Comparison of ENCODE assay signal across 8 cellular contexts in the genomic region with DNA sequence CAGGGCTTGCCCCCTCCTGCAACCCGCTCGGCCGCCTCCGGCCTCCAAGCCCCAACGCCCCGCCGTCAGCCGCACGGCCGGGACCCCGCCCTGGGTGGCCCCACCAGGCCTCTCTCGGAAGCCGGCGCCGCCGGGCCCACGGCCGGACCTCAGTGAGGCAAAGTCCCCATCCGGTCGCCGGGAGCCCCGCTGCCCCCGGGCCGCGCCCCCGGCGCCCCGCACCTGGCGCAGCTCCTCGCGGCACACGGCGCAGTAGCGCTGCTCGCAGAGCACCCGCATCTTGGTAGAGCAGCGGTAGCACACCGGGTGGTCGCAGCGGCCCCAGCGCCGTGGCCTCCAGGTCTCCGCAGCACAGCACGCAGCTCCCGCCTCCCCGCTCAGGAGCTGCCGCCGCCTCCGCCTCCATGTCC.
DNase-seq lines count a peak whose midpoint lies in the region; ATAC-seq lines count a peak whose summit lies in the region.

No MANE protein-coding gene starts in this region.

- no peaks in the 10 kb centered on the region for H3K9me3 ChIP-seq in iPS-18c (ENCODE audit: control insufficient read depth, insufficient read depth, low read length)
- H3K9me3 ChIP-seq in subcutaneous abdominal adipose tissue (ENCODE audit: control insufficient read depth in 5 of 5, low read length in 5 of 5) = no peaks in the 10 kb centered on the region

- peak overlapping the region; percentile 95 for H3K4me3 Mint-ChIP-seq in activated naive CD4-positive, alpha-beta T cell treated with anti-CD3 and anti-CD28 coated beads, Interleukin-2, amount 50 U/mL, for 24 hours

- H3K4me1 ChIP-seq in subcutaneous abdominal adipose tissue (ENCODE audit: control insufficient read depth in 5 of 5, insufficient read depth in 5 of 5, low read length in 5 of 5) = peaks cover 17 to 58% (median 56%) of the 10 kb centered on the region in 5 donors

- peak overlapping the region; percentile 68 to 95 (median 87) for H3K9ac ChIP-seq in subcutaneous abdominal adipose tissue (ENCODE audit: low read length in 5 of 5)

- peak; percentile 77 for DNase-seq in activated effector memory CD4-positive, alpha-beta T cell treated with anti-CD3 and anti-CD28 coated beads, Interleukin-2, amount 50 U/mL, for 16 hours
- no peak for DNase-seq in activated effector memory CD4-positive, alpha-beta T cell treated with Interleukin-2 at 50 U/mL for 16 hours
- DNase-seq in stimulated activated CD4-positive, alpha-beta T cell treated with anti-CD3 and anti-CD28 coated beads, Interleukin-12 subunit alpha, Interleukin-12 subunit beta, amount 100 ng/mL, for 4 hours = no peak

- H3K9me3 Mint-ChIP-seq in activated naive CD4-positive, alpha-beta T cell treated with anti-CD3 and anti-CD28 coated beads, Interleukin-2, amount 50 U/mL, for 24 hours = no peaks in the 10 kb centered on the region

- H3K4me3 ChIP-seq in iPS-18c (ENCODE audit: insufficient read depth, low read depth, low read length) = peak overlapping the region; percentile 93
- H3K4me3 ChIP-seq in subcutaneous abdominal adipose tissue (ENCODE audit: low read depth in 1 of 5, low read length in 5 of 5) = peak overlapping the region in 4 of 5 donors; percentile 72 to 79 (median 75)

- H3K27me3 Mint-ChIP-seq in activated naive CD4-positive, alpha-beta T cell treated with anti-CD3 and anti-CD28 coated beads, Interleukin-2, amount 50 U/mL, for 24 hours = no peaks in the 10 kb centered on the region

- no peak overlapping the region for H3K27ac Mint-ChIP-seq in activated naive CD4-positive, alpha-beta T cell treated with anti-CD3 and anti-CD28 coated beads, Interleukin-2, amount 50 U/mL, for 24 hours

- H3K27ac ChIP-seq in subcutaneous abdominal adipose tissue (ENCODE audit: low read depth, low read length) = peak overlapping the region; percentile 79

- peaks cover 36% of the 10 kb centered on the region for H3K4me1 Mint-ChIP-seq in activated naive CD4-positive, alpha-beta T cell treated with anti-CD3 and anti-CD28 coated beads, Interleukin-2, amount 50 U/mL, for 24 hours

- peaks cover 2% of the 10 kb centered on the region for H3K36me3 Mint-ChIP-seq in activated naive CD4-positive, alpha-beta T cell treated with anti-CD3 and anti-CD28 coated beads, Interleukin-2, amount 50 U/mL, for 24 hours

- H3K36me3 ChIP-seq in subcutaneous abdominal adipose tissue (ENCODE audit: control insufficient read depth in 5 of 5, insufficient read depth in 5 of 5, low read length in 5 of 5) = no peaks in the 10 kb centered on the region

- no peaks in the 10 kb centered on the region for H3K27me3 ChIP-seq in subcutaneous abdominal adipose tissue (ENCODE audit: control insufficient read depth in 5 of 5, insufficient read depth in 4 of 5, low read length in 5 of 5)

- ATAC-seq in HG03196 (IDR thresholded peaks at IDR 0.05; ENCODE audit: unreplicated experiment) (peak; percentile 38), GM21367 (IDR thresholded peaks at IDR 0.05; ENCODE audit: unreplicated experiment) (no peak)
